ENCODE assay signal across 24 cellular contexts in genomic region chr1:47808612-47809011, GRCh38.
"Had no signal": no experiment of that assay in that cellular context is flagged by ENCODE, and none has a peak within 500 bp of the region (broad histone marks: within the 10 kb centered on the region; RNA-seq: fewer than 3 reads in every experiment).

No MANE protein-coding gene starts in this region.

- H3K79me2 ChIP-seq: parathyroid adenoma had no signal

- H3K4me1 Mint-ChIP-seq: immature natural killer cell; naive thymus-derived CD4-positive, alpha-beta T cell; stimulated activated naive CD8-positive, alpha-beta T cell treated with anti-CD3 and anti-CD28 coated beads, Interleukin-15, amount 100 ng/mL, for 72 hours had no signal

- H3K27me3 Mint-ChIP-seq: dendritic cell treated with granulocyte-macrophage colony-stimulating factor and Interleukin-4, amounts not matched to agents 40 ng/mL and 50 ng/mL, for 4 days had no signal

- H3K4me1 ChIP-seq: psoas muscle, spleen had no signal

- H2AFZ ChIP-seq: parathyroid adenoma had no signal

- H3K9ac ChIP-seq: parathyroid adenoma had no signal

- H3K27me3 ChIP-seq: esophagus squamous epithelium, spleen, testis, transverse colon had no signal

- H3K27ac Mint-ChIP-seq: dendritic cell treated with granulocyte-macrophage colony-stimulating factor and Interleukin-4, amounts not matched to agents 40 ng/mL and 50 ng/mL, for 4 days; immature natural killer cell; naive thymus-derived CD4-positive, alpha-beta T cell; nephron progenitor cell; stimulated activated naive B cell treated with anti-CD40 and anti-IgM and Interleukin-4, amounts not matched to agents 10 μg/mL and 1 μg/mL and 100 μg/mL, for 72 hours had no signal

- H3K4me3 ChIP-seq: esophagus squamous epithelium, left ventricle myocardium inferior, lower lobe of right lung, psoas muscle, spleen, testis, transverse colon had no signal

- ATAC-seq: effector memory CD8-positive, alpha-beta T cell; naive thymus-derived CD4-positive, alpha-beta T cell; psoas muscle; sciatic nerve; stimulated activated naive B cell treated with anti-CD40 and anti-IgM and Interleukin-4, amounts not matched to agents 10 μg/mL and 1 μg/mL and 100 μg/mL, for 72 hours; stimulated activated naive CD8-positive, alpha-beta T cell treated with anti-CD3 and anti-CD28 coated beads, Interleukin-15, amount 100 ng/mL, for 72 hours had no signal

- DNase-seq: effector memory CD8-positive, alpha-beta T cell; esophagus squamous epithelium; foreskin fibroblast; immature natural killer cell; kidney; left cardiac atrium; left ventricle myocardium inferior; lower lobe of right lung; mesenchymal stem cell; naive thymus-derived CD4-positive, alpha-beta T cell; nephron progenitor cell; psoas muscle; retina; spleen; stimulated activated CD4-positive, alpha-beta T cell treated with anti-CD3 and anti-CD28 coated beads, Interleukin-15, amount 100 ng/mL, for 24 hours; stimulated activated CD4-positive, alpha-beta T cell treated with anti-CD3 and anti-CD28 coated beads, Interleukin-1b, Interleukin-23, amount 100 ng/mL, for 48 hours; stimulated activated CD4-positive, alpha-beta T cell treated with anti-CD3 and anti-CD28 coated beads, Interleukin-4, amount 100 ng/mL, for 24 hours; stimulated activated naive B cell treated with anti-CD40 and anti-IgM and Interleukin-4, amounts not matched to agents 10 μg/mL and 1 μg/mL and 100 μg/mL, for 72 hours; stimulated activated naive CD8-positive, alpha-beta T cell treated with anti-CD3 and anti-CD28 coated beads, Interleukin-15, amount 100 ng/mL, for 72 hours; testis; transverse colon had no signal

- H3K9me3 Mint-ChIP-seq: dendritic cell treated with granulocyte-macrophage colony-stimulating factor and Interleukin-4, amounts not matched to agents 40 ng/mL and 50 ng/mL, for 4 days; effector memory CD8-positive, alpha-beta T cell; immature natural killer cell; naive thymus-derived CD4-positive, alpha-beta T cell; nephron progenitor cell; stimulated activated naive B cell treated with anti-CD40 and anti-IgM and Interleukin-4, amounts not matched to agents 10 μg/mL and 1 μg/mL and 100 μg/mL, for 72 hours; stimulated activated naive CD8-positive, alpha-beta T cell treated with anti-CD3 and anti-CD28 coated beads, Interleukin-15, amount 100 ng/mL, for 72 hours had no signal

- H3K36me3 Mint-ChIP-seq: immature natural killer cell; naive thymus-derived CD4-positive, alpha-beta T cell; stimulated activated naive B cell treated with anti-CD40 and anti-IgM and Interleukin-4, amounts not matched to agents 10 μg/mL and 1 μg/mL and 100 μg/mL, for 72 hours had no signal

- FAIRE-seq: kidney had no signal

- H3K4me3 Mint-ChIP-seq: dendritic cell treated with granulocyte-macrophage colony-stimulating factor and Interleukin-4, amounts not matched to agents 40 ng/mL and 50 ng/mL, for 4 days; effector memory CD8-positive, alpha-beta T cell; immature natural killer cell; naive thymus-derived CD4-positive, alpha-beta T cell; nephron progenitor cell; stimulated activated naive B cell treated with anti-CD40 and anti-IgM and Interleukin-4, amounts not matched to agents 10 μg/mL and 1 μg/mL and 100 μg/mL, for 72 hours; stimulated activated naive CD8-positive, alpha-beta T cell treated with anti-CD3 and anti-CD28 coated beads, Interleukin-15, amount 100 ng/mL, for 72 hours had no signal

- H3K36me3 ChIP-seq: esophagus squamous epithelium, left ventricle myocardium inferior, lower lobe of right lung, spleen, transverse colon had no signal

- H3K27ac ChIP-seq: left ventricle myocardium inferior, lower lobe of right lung, parathyroid adenoma, psoas muscle, spleen, testis had no signal

- H3K9me3 ChIP-seq: esophagus squamous epithelium, left ventricle myocardium inferior, lower lobe of right lung, psoas muscle, spleen, testis, transverse colon had no signal
